7 cellular contexts compared by ENCODE assay signal in genomic region chr16:69769404-69769803, GRCh38.
"Had no signal": no experiment of that assay in that cellular context is flagged by ENCODE, and none has a peak within 500 bp of the region (broad histone marks: within the 10 kb centered on the region; RNA-seq: fewer than 3 reads in every experiment).

No MANE protein-coding gene starts in this region.

- H3K9ac ChIP-seq: GM23248 had no signal

- H2AFZ ChIP-seq: GM23248 had no signal

- DNase-seq: GM23248, GOT3, H7, HFFc6, IMR-90 had no signal

- H3K4me1 ChIP-seq: HAP-1 had no signal

- H3K36me3 ChIP-seq: HAP-1 had no signal

- H3K27ac ChIP-seq: GM23248 had no signal

- H3K4me3 ChIP-seq: GM23248, HAP-1 had no signal

- ATAC-seq: HCT116 had no signal

- H3K9me3 ChIP-seq: HAP-1 had no signal
